ENCODE assay signal across 36 cellular contexts in genomic region chr7:19128856-19129255, GRCh38. TPM values are rescaled to one million over a fixed set of nuclear protein-coding genes. Genes with fewer than 3 reads are reported as not detected.
"Had no signal": no experiment of that assay in that cellular context is flagged by ENCODE, and none has a peak within 500 bp of the region (broad histone marks: within the 10 kb centered on the region; RNA-seq: fewer than 3 reads in every experiment).

No MANE protein-coding gene starts in this region.

- DNase-seq: cortex of kidney; effector memory CD8-positive, alpha-beta T cell; erythroblast; esophagus squamous epithelium; foreskin keratinocyte; heart left ventricle; left cardiac atrium; left lung; mesenchymal stem cell; mucosa of descending colon; naive B cell; right lobe of liver; stimulated activated CD4-positive, alpha-beta T cell treated with anti-CD3 and anti-CD28 coated beads, Interleukin-12 subunit alpha, Interleukin-12 subunit beta, amount 100 ng/mL, for 4 hours; stimulated activated CD4-positive, alpha-beta T cell treated with anti-CD3 and anti-CD28 coated beads, Interleukin-2, amount 100 ng/mL, for 24 hours; stimulated activated CD4-positive, alpha-beta T cell treated with anti-CD3 and anti-CD28 coated beads, Interleukin-4, amount 100 ng/mL, for 24 hours; stimulated activated naive CD4-positive, alpha-beta T cell treated with Interleukin-2 at 50 U/mL for 16 hours; stomach; thyroid gland; trophoblast cell had no signal

- H3K27ac Mint-ChIP-seq: effector memory CD8-positive, alpha-beta T cell; mesothelial cell of epicardium; naive B cell; natural killer cell treated with Interleukin-12 subunit alpha and Interleukin-12 subunit beta and Interleukin-15 and Interleukin-18, amount 100 ng/mL, for 72 hours; progenitor cell of endocrine pancreas; stimulated activated effector memory CD8-positive, alpha-beta T cell treated with anti-CD3 and anti-CD28 coated beads, Interleukin-12 subunit alpha, Interleukin-12 subunit beta, amount 100 ng/mL, for 72 hours had no signal

- H3K27me3 Mint-ChIP-seq: effector memory CD8-positive, alpha-beta T cell had no signal

- H3K9me3 Mint-ChIP-seq: neural crest cell had no signal

- H3K4me1 ChIP-seq: esophagus squamous epithelium, foreskin keratinocyte, gastroesophageal sphincter, heart left ventricle, left lung, parathyroid adenoma, right lobe of liver, stomach, thyroid gland, vagina had no signal

- H3K4me1 Mint-ChIP-seq: naive B cell; neural crest cell; stimulated activated effector memory CD8-positive, alpha-beta T cell treated with anti-CD3 and anti-CD28 coated beads, Interleukin-12 subunit alpha, Interleukin-12 subunit beta, amount 100 ng/mL, for 72 hours had no signal

- H3K27ac ChIP-seq: esophagus squamous epithelium, foreskin keratinocyte, gastroesophageal sphincter, heart left ventricle, hepatocyte, left lung, parathyroid adenoma, right lobe of liver, stomach, thyroid gland, vagina had no signal

- H3K36me3 ChIP-seq: esophagus squamous epithelium, gastroesophageal sphincter, heart left ventricle, left lung, right lobe of liver, stomach, thyroid gland, vagina had no signal

- H3K4me3 ChIP-seq: esophagus squamous epithelium, gastroesophageal sphincter, heart left ventricle, hepatocyte, left lung, mucosa of descending colon, right lobe of liver, smooth muscle cell, stomach, thyroid gland, vagina had no signal

- ATAC-seq: effector memory CD8-positive, alpha-beta T cell; foreskin keratinocyte; gastroesophageal sphincter; heart left ventricle; left cardiac atrium; left lung; mucosa of descending colon; natural killer cell treated with Interleukin-12 subunit alpha and Interleukin-12 subunit beta and Interleukin-15 and Interleukin-18, amount 100 ng/mL, for 72 hours; right lobe of liver; stimulated activated effector memory CD8-positive, alpha-beta T cell treated with anti-CD3 and anti-CD28 coated beads, Interleukin-12 subunit alpha, Interleukin-12 subunit beta, amount 100 ng/mL, for 72 hours had no signal

- H3K36me3 Mint-ChIP-seq: mesothelial cell of epicardium; naive B cell; natural killer cell treated with Interleukin-12 subunit alpha and Interleukin-12 subunit beta and Interleukin-15 and Interleukin-18, amount 100 ng/mL, for 72 hours; stimulated activated effector memory CD8-positive, alpha-beta T cell treated with anti-CD3 and anti-CD28 coated beads, Interleukin-12 subunit alpha, Interleukin-12 subunit beta, amount 100 ng/mL, for 72 hours had no signal

- H3K27me3 ChIP-seq: thyroid gland, vagina had no signal

- H3K4me3 Mint-ChIP-seq: effector memory CD8-positive, alpha-beta T cell; mesothelial cell of epicardium; naive B cell; natural killer cell treated with Interleukin-12 subunit alpha and Interleukin-12 subunit beta and Interleukin-15 and Interleukin-18, amount 100 ng/mL, for 72 hours; neural crest cell; stimulated activated effector memory CD8-positive, alpha-beta T cell treated with anti-CD3 and anti-CD28 coated beads, Interleukin-12 subunit alpha, Interleukin-12 subunit beta, amount 100 ng/mL, for 72 hours had no signal

- H3K9me3 ChIP-seq: esophagus squamous epithelium, gastroesophageal sphincter, heart left ventricle, left lung, mucosa of descending colon, right lobe of liver, stomach, thyroid gland, vagina had no signal

RNA-seq across cellular contexts. Expression of gene TWIST1, which starts 11.4 kb away (rescaled TPM):
- total RNA-seq: dermis microvascular lymphatic vessel endothelial cell; lung microvascular endothelial cell; natural killer cell treated with Interleukin-12 subunit alpha and Interleukin-12 subunit beta and Interleukin-15 and Interleukin-18, amount 100 ng/mL, for 72 hours had no signal

RNA-seq across cellular contexts. Expression of gene FERD3L, which starts 16.4 kb away (rescaled TPM):
- total RNA-seq: dermis microvascular lymphatic vessel endothelial cell; esophagus squamous epithelium; foreskin keratinocyte; gastroesophageal sphincter; heart left ventricle; hepatocyte; kidney epithelial cell; left cardiac atrium; left lung; lower leg skin; lung microvascular endothelial cell; mesothelial cell of epicardium; mucosa of descending colon; natural killer cell treated with Interleukin-12 subunit alpha and Interleukin-12 subunit beta and Interleukin-15 and Interleukin-18, amount 100 ng/mL, for 72 hours; neural crest cell; osteoblast; progenitor cell of endocrine pancreas; right lobe of liver; smooth muscle cell; stomach; subcutaneous adipose tissue; temporal lobe; thyroid gland; vagina had no signal
